Comparison of ENCODE assay signal across 1 cellular context in the genomic region with DNA sequence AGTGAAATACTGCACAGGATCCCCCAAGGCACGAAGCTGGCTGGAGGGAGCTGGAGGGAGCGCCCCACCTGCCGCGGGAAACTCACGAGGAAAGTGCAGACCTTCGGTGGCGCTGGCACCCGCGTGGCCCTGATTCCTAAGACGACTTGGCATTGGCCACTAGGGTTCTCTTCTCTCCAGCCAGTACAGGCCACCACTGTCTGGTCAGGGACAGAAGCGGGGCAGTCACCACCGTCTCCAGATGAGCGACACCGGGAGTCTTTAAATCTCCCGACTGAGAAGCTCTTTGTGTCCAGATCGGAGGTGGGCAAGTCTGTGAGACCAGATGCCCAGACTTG.
TF ChIP-seq lines count a peak whose summit lies in the region.

No MANE protein-coding gene starts in this region.

TF ChIP-seq in GM23338, 12 proteins besides CTCF, POLR2A, EP300 and RAD21 (continued from another document):
- TF ChIP-seq, protein P1, sequence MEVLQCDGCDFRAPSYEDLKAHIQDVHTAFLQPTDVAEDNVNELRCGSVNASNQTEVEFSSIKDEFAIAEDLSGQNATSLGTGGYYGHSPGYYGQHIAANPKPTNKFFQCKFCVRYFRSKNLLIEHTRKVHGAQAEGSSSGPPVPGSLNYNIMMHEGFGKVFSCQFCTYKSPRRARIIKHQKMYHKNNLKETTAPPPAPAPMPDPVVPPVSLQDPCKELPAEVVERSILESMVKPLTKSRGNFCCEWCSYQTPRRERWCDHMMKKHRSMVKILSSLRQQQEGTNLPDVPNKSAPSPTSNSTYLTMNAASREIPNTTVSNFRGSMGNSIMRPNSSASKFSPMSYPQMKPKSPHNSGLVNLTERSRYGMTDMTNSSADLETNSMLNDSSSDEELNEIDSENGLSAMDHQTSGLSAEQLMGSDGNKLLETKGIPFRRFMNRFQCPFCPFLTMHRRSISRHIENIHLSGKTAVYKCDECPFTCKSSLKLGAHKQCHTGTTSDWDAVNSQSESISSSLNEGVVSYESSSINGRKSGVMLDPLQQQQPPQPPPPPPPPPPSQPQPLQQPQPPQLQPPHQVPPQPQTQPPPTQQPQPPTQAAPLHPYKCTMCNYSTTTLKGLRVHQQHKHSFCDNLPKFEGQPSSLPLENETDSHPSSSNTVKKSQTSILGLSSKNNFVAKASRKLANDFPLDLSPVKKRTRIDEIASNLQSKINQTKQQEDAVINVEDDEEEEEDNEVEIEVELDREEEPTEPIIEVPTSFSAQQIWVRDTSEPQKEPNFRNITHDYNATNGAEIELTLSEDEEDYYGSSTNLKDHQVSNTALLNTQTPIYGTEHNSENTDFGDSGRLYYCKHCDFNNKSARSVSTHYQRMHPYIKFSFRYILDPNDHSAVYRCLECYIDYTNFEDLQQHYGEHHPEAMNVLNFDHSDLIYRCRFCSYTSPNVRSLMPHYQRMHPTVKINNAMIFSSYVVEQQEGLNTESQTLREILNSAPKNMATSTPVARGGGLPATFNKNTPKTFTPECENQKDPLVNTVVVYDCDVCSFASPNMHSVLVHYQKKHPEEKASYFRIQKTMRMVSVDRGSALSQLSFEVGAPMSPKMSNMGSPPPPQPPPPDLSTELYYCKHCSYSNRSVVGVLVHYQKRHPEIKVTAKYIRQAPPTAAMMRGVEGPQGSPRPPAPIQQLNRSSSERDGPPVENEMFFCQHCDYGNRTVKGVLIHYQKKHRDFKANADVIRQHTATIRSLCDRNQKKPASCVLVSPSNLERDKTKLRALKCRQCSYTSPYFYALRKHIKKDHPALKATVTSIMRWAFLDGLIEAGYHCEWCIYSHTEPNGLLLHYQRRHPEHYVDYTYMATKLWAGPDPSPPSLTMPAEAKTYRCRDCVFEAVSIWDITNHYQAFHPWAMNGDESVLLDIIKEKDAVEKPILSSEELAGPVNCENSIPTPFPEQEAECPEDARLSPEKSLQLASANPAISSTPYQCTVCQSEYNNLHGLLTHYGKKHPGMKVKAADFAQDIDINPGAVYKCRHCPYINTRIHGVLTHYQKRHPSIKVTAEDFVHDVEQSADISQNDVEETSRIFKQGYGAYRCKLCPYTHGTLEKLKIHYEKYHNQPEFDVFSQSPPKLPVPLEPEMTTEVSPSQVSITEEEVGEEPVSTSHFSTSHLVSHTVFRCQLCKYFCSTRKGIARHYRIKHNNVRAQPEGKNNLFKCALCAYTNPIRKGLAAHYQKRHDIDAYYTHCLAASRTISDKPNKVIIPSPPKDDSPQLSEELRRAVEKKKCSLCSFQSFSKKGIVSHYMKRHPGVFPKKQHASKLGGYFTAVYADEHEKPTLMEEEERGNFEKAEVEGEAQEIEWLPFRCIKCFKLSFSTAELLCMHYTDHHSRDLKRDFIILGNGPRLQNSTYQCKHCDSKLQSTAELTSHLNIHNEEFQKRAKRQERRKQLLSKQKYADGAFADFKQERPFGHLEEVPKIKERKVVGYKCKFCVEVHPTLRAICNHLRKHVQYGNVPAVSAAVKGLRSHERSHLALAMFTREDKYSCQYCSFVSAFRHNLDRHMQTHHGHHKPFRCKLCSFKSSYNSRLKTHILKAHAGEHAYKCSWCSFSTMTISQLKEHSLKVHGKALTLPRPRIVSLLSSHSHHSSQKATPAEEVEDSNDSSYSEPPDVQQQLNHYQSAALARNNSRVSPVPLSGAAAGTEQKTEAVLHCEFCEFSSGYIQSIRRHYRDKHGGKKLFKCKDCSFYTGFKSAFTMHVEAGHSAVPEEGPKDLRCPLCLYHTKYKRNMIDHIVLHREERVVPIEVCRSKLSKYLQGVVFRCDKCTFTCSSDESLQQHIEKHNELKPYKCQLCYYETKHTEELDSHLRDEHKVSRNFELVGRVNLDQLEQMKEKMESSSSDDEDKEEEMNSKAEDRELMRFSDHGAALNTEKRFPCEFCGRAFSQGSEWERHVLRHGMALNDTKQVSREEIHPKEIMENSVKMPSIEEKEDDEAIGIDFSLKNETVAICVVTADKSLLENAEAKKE (CRISPR knock-in tag; IDR thresholded peaks at IDR 0.05): no peak
- TF ChIP-seq POLR2AphosphoS5 (IDR thresholded peaks at IDR 0.05; ENCODE audit: low read depth) (no peak), CREB1 (CRISPR knock-in tag; IDR thresholded peaks at IDR 0.05; ENCODE audit: low read depth) (no peak), STAT1 (IDR thresholded peaks at IDR 0.05; ENCODE audit: unreplicated experiment) (no peak), JUNB (IDR thresholded peaks at IDR 0.05; ENCODE audit: unreplicated experiment) (no peak), ETS1 (IDR thresholded peaks at IDR 0.05) (no peak), NANOG (IDR thresholded peaks at IDR 0.05; ENCODE audit: borderline replicate concordance) (no peak), EZH2 (IDR thresholded peaks at IDR 0.05; ENCODE audit: low read depth, unreplicated experiment) (no peak)
- TF ChIP-seq, protein P2, sequence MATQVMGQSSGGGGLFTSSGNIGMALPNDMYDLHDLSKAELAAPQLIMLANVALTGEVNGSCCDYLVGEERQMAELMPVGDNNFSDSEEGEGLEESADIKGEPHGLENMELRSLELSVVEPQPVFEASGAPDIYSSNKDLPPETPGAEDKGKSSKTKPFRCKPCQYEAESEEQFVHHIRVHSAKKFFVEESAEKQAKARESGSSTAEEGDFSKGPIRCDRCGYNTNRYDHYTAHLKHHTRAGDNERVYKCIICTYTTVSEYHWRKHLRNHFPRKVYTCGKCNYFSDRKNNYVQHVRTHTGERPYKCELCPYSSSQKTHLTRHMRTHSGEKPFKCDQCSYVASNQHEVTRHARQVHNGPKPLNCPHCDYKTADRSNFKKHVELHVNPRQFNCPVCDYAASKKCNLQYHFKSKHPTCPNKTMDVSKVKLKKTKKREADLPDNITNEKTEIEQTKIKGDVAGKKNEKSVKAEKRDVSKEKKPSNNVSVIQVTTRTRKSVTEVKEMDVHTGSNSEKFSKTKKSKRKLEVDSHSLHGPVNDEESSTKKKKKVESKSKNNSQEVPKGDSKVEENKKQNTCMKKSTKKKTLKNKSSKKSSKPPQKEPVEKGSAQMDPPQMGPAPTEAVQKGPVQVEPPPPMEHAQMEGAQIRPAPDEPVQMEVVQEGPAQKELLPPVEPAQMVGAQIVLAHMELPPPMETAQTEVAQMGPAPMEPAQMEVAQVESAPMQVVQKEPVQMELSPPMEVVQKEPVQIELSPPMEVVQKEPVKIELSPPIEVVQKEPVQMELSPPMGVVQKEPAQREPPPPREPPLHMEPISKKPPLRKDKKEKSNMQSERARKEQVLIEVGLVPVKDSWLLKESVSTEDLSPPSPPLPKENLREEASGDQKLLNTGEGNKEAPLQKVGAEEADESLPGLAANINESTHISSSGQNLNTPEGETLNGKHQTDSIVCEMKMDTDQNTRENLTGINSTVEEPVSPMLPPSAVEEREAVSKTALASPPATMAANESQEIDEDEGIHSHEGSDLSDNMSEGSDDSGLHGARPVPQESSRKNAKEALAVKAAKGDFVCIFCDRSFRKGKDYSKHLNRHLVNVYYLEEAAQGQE (IDR thresholded peaks at IDR 0.05; ENCODE audit: unreplicated experiment): no peak
